ENCODE assay signal across 8 cellular contexts in genomic region chr7:13742719-13743640, GRCh38.
DNase-seq lines count a peak whose midpoint lies in the region; ATAC-seq lines count a peak whose summit lies in the region.

No MANE protein-coding gene starts in this region.

- no peak overlapping the region for H3K27ac ChIP-seq in substantia nigra (ENCODE audit: low read depth, low read length, poor library complexity, severe bottlenecking)

- no peaks in the 10 kb centered on the region for H3K36me3 Mint-ChIP-seq in activated CD8-positive, alpha-beta memory T cell treated with anti-CD3 and anti-CD28 coated beads, Interleukin-2, amount 10 ng/mL, durations not matched to agents 7 days and 5 days

- H3K4me3 Mint-ChIP-seq in activated CD8-positive, alpha-beta memory T cell treated with anti-CD3 and anti-CD28 coated beads, Interleukin-2, amount 10 ng/mL, durations not matched to agents 7 days and 5 days, result no peak overlapping the region

- DNase-seq in EH (ENCODE audit: low read depth) (peak; percentile 33), NCI-H1694 (lab: John Stamatoyannopoulos, UW) (peak; percentile 16), amniotic epithelial cell (ENCODE audit: low read depth) (peak; percentile 58), hippocampal formation (lab: John Stamatoyannopoulos, UW) (peak; percentile 6 to 36), substantia nigra (lab: John Stamatoyannopoulos, UW) (peak in 30 of 49 donors; percentile 0 to 72 (median 20))
- DNase-seq in activated CD8-positive, alpha-beta memory T cell treated with anti-CD3 and anti-CD28 coated beads, Interleukin-2, amount 10 ng/mL, durations not matched to agents 7 days and 5 days, result no peak
- DNase-seq in activated naive CD4-positive, alpha-beta T cell treated with anti-CD3 and anti-CD28 coated beads, Interleukin-2, amount 50 U/mL, for 16 hours, result no peak

- ATAC-seq in activated CD8-positive, alpha-beta memory T cell treated with anti-CD3 and anti-CD28 coated beads, Interleukin-2, amount 10 ng/mL, durations not matched to agents 7 days and 5 days, result no peak
- no peak for ATAC-seq in GM18868 (IDR thresholded peaks at IDR 0.05; ENCODE audit: unreplicated experiment)

- no peaks in the 10 kb centered on the region for H3K4me1 Mint-ChIP-seq in activated CD8-positive, alpha-beta memory T cell treated with anti-CD3 and anti-CD28 coated beads, Interleukin-2, amount 10 ng/mL, durations not matched to agents 7 days and 5 days

- no peaks in the 10 kb centered on the region for H3K9me3 Mint-ChIP-seq in activated CD8-positive, alpha-beta memory T cell treated with anti-CD3 and anti-CD28 coated beads, Interleukin-2, amount 10 ng/mL, durations not matched to agents 7 days and 5 days (ENCODE audit: low read depth)

- no peaks in the 10 kb centered on the region for H3K27me3 Mint-ChIP-seq in activated CD8-positive, alpha-beta memory T cell treated with anti-CD3 and anti-CD28 coated beads, Interleukin-2, amount 10 ng/mL, durations not matched to agents 7 days and 5 days

- H3K27ac Mint-ChIP-seq in activated CD8-positive, alpha-beta memory T cell treated with anti-CD3 and anti-CD28 coated beads, Interleukin-2, amount 10 ng/mL, durations not matched to agents 7 days and 5 days, result no peak overlapping the region

- CTCF ChIA-PET in activated CD8-positive, alpha-beta memory T cell treated with anti-CD3 and anti-CD28 coated beads, Interleukin-2, amount 10 ng/mL, durations not matched to agents 7 days and 5 days (lab: Charles Lee), result interaction anchor here (1.0 kb wide), 1 partner anchor 949 kb away, joined by 3 read pairs; no protein-coding TSS in a partner anchor

Comparison
In these comparisons a context has a peak if more than half of its experiments do, and no peak if none do; other contexts are left out.
1. DNase-seq: peak in EH (single experiment), NCI-H1694 (single experiment), amniotic epithelial cell (single experiment), hippocampal formation (2 of 2) and substantia nigra (30 of 49); none in activated CD8-positive, alpha-beta memory T cell treated with anti-CD3 and anti-CD28 coated beads, Interleukin-2, amount 10 ng/mL, durations not matched to agents 7 days and 5 days (single experiment) and activated naive CD4-positive, alpha-beta T cell treated with anti-CD3 and anti-CD28 coated beads, Interleukin-2, amount 50 U/mL, for 16 hours (single experiment).